ENCODE assay signal across 1 cellular context in genomic region chr1:92951141-92951582, GRCh38.
A peak's percentile ranks its signal among the peaks of the same experiment; 100 is the strongest.
TF ChIP-seq lines count a peak whose summit lies in the region.

No MANE protein-coding gene starts in this region.

TF ChIP-seq in HepG2, 621 proteins besides CTCF, POLR2A, EP300 and RAD21 (continued from another document and continues in another):
- TF ChIP-seq PAXIP1 (CRISPR knock-in tag; conservative IDR thresholded peaks at IDR 0.05) = peak; percentile 94
- TF ChIP-seq FOXJ3 (CRISPR knock-in tag; IDR thresholded peaks at IDR 0.05; ENCODE audit: borderline replicate concordance) = peak; percentile 84
- no peak for TF ChIP-seq HOXA5 (CRISPR knock-in tag; IDR thresholded peaks at IDR 0.05)
- no peak for TF ChIP-seq FOXP1 (IDR thresholded peaks at IDR 0.05)
- peak; percentile 74 for TF ChIP-seq FOXP1 (CRISPR knock-in tag; IDR thresholded peaks at IDR 0.05)
- TF ChIP-seq SPEN (CRISPR knock-in tag; IDR thresholded peaks at IDR 0.05; ENCODE audit: low read depth) = 0 out of 2 replicates have a peak, but pooled peaks have one; percentile 64
- peak; percentile 88 for TF ChIP-seq KDM1A (CRISPR knock-in tag; IDR thresholded peaks at IDR 0.05)
- TF ChIP-seq ZNF143 (CRISPR knock-in tag; IDR thresholded peaks at IDR 0.05) = no peak
- TF ChIP-seq STAG1 (CRISPR knock-in tag; IDR thresholded peaks at IDR 0.05) = peak; percentile 45
- no peak for TF ChIP-seq NPAS2 (CRISPR knock-in tag; IDR thresholded peaks at IDR 0.05; ENCODE audit: borderline replicate concordance)
- no peak for TF ChIP-seq CERS6 (CRISPR knock-in tag; IDR thresholded peaks at IDR 0.05)
- TF ChIP-seq CCDC6 (CRISPR knock-in tag; IDR thresholded peaks at IDR 0.05) = 0 out of 2 replicates have a peak, but pooled peaks have one; percentile 48
- TF ChIP-seq SP1 (IDR thresholded peaks at IDR 0.05) = no peak
- TF ChIP-seq SP1 (CRISPR knock-in tag; IDR thresholded peaks at IDR 0.05) = 0 out of 2 replicates have a peak, but pooled peaks have one; percentile 23
- TF ChIP-seq REPIN1 (CRISPR knock-in tag; IDR thresholded peaks at IDR 0.05; ENCODE audit: borderline replicate concordance, low read depth) = 0 out of 2 replicates have a peak, but pooled peaks have one; percentile 21
- TF ChIP-seq ZMYM4 (CRISPR knock-in tag; IDR thresholded peaks at IDR 0.05) = peak; percentile 94
- TF ChIP-seq ATF2 (CRISPR knock-in tag; IDR thresholded peaks at IDR 0.05) = 0 out of 2 replicates have a peak, but pooled peaks have one; percentile 17
- TF ChIP-seq, protein P1, sequence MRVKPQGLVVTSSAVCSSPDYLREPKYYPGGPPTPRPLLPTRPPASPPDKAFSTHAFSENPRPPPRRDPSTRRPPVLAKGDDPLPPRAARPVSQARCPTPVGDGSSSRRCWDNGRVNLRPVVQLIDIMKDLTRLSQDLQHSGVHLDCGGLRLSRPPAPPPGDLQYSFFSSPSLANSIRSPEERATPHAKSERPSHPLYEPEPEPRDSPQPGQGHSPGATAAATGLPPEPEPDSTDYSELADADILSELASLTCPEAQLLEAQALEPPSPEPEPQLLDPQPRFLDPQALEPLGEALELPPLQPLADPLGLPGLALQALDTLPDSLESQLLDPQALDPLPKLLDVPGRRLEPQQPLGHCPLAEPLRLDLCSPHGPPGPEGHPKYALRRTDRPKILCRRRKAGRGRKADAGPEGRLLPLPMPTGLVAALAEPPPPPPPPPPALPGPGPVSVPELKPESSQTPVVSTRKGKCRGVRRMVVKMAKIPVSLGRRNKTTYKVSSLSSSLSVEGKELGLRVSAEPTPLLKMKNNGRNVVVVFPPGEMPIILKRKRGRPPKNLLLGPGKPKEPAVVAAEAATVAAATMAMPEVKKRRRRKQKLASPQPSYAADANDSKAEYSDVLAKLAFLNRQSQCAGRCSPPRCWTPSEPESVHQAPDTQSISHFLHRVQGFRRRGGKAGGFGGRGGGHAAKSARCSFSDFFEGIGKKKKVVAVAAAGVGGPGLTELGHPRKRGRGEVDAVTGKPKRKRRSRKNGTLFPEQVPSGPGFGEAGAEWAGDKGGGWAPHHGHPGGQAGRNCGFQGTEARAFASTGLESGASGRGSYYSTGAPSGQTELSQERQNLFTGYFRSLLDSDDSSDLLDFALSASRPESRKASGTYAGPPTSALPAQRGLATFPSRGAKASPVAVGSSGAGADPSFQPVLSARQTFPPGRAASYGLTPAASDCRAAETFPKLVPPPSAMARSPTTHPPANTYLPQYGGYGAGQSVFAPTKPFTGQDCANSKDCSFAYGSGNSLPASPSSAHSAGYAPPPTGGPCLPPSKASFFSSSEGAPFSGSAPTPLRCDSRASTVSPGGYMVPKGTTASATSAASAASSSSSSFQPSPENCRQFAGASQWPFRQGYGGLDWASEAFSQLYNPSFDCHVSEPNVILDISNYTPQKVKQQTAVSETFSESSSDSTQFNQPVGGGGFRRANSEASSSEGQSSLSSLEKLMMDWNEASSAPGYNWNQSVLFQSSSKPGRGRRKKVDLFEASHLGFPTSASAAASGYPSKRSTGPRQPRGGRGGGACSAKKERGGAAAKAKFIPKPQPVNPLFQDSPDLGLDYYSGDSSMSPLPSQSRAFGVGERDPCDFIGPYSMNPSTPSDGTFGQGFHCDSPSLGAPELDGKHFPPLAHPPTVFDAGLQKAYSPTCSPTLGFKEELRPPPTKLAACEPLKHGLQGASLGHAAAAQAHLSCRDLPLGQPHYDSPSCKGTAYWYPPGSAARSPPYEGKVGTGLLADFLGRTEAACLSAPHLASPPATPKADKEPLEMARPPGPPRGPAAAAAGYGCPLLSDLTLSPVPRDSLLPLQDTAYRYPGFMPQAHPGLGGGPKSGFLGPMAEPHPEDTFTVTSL (CRISPR knock-in tag; IDR thresholded peaks at IDR 0.05; ENCODE audit: borderline replicate concordance) = peak; percentile 73; the same call in 1 of the 2 replicates
- no peak for TF ChIP-seq ZNF550 (CRISPR knock-in tag; IDR thresholded peaks at IDR 0.05; ENCODE audit: borderline replicate concordance)
- TF ChIP-seq ETV6 (CRISPR knock-in tag; conservative IDR thresholded peaks at IDR 0.05) = no peak
- TF ChIP-seq NR2F2 (IDR thresholded peaks at IDR 0.05; ENCODE audit: borderline replicate concordance, low read depth) = 0 out of 2 replicates have a peak, but pooled peaks have one; percentile 31
- peak; percentile 75; the same call in 1 of the 2 replicates for TF ChIP-seq FOXO1 (CRISPR knock-in tag; IDR thresholded peaks at IDR 0.05)
- 0 out of 2 replicates have a peak, but pooled peaks have one; percentile 42 for TF ChIP-seq MEF2D (CRISPR knock-in tag; IDR thresholded peaks at IDR 0.05)
- no peak for TF ChIP-seq CBX1 (IDR thresholded peaks at IDR 0.05; ENCODE audit: low read depth)
- TF ChIP-seq SIX1 (CRISPR knock-in tag; IDR thresholded peaks at IDR 0.05; ENCODE audit: borderline replicate concordance) = peak; percentile 87
- peak; percentile 29; the same call in 1 of the 2 replicates for TF ChIP-seq WIZ (CRISPR knock-in tag; IDR thresholded peaks at IDR 0.05)
- TF ChIP-seq KAT2B (IDR thresholded peaks at IDR 0.05; ENCODE audit: borderline replicate concordance, low read depth, low read length) = no peak
- TF ChIP-seq, protein P2, sequence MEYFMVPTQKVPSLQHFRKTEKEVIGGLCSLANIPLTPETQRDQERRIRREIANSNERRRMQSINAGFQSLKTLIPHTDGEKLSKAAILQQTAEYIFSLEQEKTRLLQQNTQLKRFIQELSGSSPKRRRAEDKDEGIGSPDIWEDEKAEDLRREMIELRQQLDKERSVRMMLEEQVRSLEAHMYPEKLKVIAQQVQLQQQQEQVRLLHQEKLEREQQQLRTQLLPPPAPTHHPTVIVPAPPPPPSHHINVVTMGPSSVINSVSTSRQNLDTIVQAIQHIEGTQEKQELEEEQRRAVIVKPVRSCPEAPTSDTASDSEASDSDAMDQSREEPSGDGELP (IDR thresholded peaks at IDR 0.05; ENCODE audit: borderline replicate concordance, low read depth) = peak; percentile 56; the same call in 1 of the 2 replicates
- no peak for TF ChIP-seq NFE2L1 (CRISPR knock-in tag; IDR thresholded peaks at IDR 0.05; ENCODE audit: borderline replicate concordance)
- TF ChIP-seq ZNF20 (CRISPR knock-in tag; IDR thresholded peaks at IDR 0.05) = no peak
- TF ChIP-seq, protein P3, sequence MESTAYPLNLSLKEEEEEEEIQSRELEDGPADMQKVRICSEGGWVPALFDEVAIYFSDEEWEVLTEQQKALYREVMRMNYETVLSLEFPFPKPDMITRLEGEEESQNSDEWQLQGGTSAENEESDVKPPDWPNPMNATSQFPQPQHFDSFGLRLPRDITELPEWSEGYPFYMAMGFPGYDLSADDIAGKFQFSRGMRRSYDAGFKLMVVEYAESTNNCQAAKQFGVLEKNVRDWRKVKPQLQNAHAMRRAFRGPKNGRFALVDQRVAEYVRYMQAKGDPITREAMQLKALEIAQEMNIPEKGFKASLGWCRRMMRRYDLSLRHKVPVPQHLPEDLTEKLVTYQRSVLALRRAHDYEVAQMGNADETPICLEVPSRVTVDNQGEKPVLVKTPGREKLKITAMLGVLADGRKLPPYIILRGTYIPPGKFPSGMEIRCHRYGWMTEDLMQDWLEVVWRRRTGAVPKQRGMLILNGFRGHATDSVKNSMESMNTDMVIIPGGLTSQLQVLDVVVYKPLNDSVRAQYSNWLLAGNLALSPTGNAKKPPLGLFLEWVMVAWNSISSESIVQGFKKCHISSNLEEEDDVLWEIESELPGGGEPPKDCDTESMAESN (CRISPR knock-in tag; conservative IDR thresholded peaks at IDR 0.05) = peak; percentile 68
- TF ChIP-seq RCOR2 (CRISPR knock-in tag; IDR thresholded peaks at IDR 0.05) = peak; percentile 63; the same call in 1 of the 2 replicates
- 0 out of 2 replicates have a peak, but pooled peaks have one; percentile 33 for TF ChIP-seq ZNF317 (CRISPR knock-in tag; IDR thresholded peaks at IDR 0.05)
- 0 out of 2 replicates have a peak, but pooled peaks have one; percentile 32 for TF ChIP-seq FOXC1 (CRISPR knock-in tag; IDR thresholded peaks at IDR 0.05; ENCODE audit: borderline replicate concordance)
- peak; percentile 94; the same call in 1 of the 2 replicates for TF ChIP-seq ZNF710 (CRISPR knock-in tag; IDR thresholded peaks at IDR 0.05; ENCODE audit: borderline replicate concordance)
- no peak for TF ChIP-seq NFAT5 (CRISPR knock-in tag; IDR thresholded peaks at IDR 0.05)
- TF ChIP-seq ZNF124 (CRISPR knock-in tag; IDR thresholded peaks at IDR 0.05) = peak; percentile 41; the same call in 1 of the 2 replicates
